ENCODE assay signal across 18 cellular contexts in genomic region chr10:103876155-103876554, GRCh38.
"Had no signal": no experiment of that assay in that cellular context is flagged by ENCODE, and none has a peak within 500 bp of the region (broad histone marks: within the 10 kb centered on the region; RNA-seq: fewer than 3 reads in every experiment).

No MANE protein-coding gene starts in this region.

- ATAC-seq: foreskin keratinocyte, gastroesophageal sphincter, heart left ventricle, left cardiac atrium, left lung, left ventricle myocardium superior, lower lobe of right lung, mucosa of descending colon had no signal

- H3K27ac ChIP-seq: coronary artery, dorsolateral prefrontal cortex, esophagus muscularis mucosa, foreskin keratinocyte, gastroesophageal sphincter, heart left ventricle, hepatocyte, left lung, lower lobe of right lung had no signal

- DNase-seq: dermis blood vessel endothelial cell; dorsolateral prefrontal cortex; effector CD4-positive, alpha-beta T cell; effector memory CD4-positive, alpha-beta T cell; foreskin keratinocyte; heart left ventricle; hypothalamus; left cardiac atrium; left lung; left ventricle myocardium superior; lower lobe of right lung; mesenchymal stem cell; mucosa of descending colon; naive B cell had no signal

- H3K9me3 ChIP-seq: esophagus muscularis mucosa, gastroesophageal sphincter, heart left ventricle, left lung, lower lobe of right lung, mucosa of descending colon had no signal

- H3K4me1 ChIP-seq: left lung had no signal

- H3K4me3 ChIP-seq: coronary artery, dorsolateral prefrontal cortex, esophagus muscularis mucosa, gastroesophageal sphincter, heart left ventricle, hepatocyte, left lung, lower lobe of right lung, mucosa of descending colon had no signal

- H3K27me3 ChIP-seq: dorsolateral prefrontal cortex, esophagus muscularis mucosa, foreskin keratinocyte, gastroesophageal sphincter, heart left ventricle, hepatocyte, left lung had no signal
